Comparison of ENCODE assay signal across 16 cellular contexts in the genomic region with DNA sequence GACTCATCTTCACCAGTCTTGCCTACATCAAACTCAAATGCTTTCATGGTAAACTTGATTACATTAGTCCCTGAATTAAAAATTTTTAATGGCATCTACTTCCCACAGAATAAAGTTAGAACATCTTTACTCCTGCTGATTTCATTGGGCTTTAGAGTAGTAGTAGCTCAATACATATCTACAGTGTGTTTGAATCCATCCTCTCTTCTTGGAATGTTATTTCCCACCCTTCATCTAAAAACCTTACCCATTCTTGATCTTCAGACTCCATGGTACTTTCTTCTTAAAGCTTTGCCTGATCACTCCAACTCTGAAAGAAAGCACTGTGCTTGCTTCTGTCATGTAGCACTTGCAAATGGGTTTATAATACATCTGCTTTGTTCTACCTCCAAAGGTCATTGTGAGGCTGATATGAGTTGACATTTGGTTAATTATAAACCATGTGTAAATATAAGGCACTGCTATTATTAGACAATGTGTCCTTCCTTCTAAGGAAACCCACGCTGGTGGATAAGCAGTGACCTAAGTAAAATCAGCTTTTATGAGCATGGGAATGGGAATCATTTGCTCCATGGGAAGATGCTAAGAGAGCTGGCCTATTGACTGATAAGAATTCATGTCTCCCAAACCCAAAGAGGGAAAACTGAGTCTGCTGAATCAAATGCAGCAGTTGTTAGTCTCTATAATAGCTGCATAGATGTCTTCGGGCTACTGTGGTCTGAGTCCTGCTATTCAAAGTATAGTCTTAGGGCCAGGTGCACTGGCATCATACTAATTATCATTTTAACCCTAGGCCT.
A peak's percentile ranks its signal among the peaks of the same experiment; 100 is the strongest.
DNase-seq lines count a peak whose midpoint lies in the region; ATAC-seq, FAIRE-seq and TF ChIP-seq lines count a peak whose summit lies in the region.
"Had no signal": no experiment of that assay in that cellular context is flagged by ENCODE, and none has a peak within 500 bp of the region (broad histone marks: within the 10 kb centered on the region; RNA-seq: fewer than 3 reads in every experiment).

No MANE protein-coding gene starts in this region.

- H3K4me1 Mint-ChIP-seq in stimulated activated naive B cell treated with anti-CD40 and anti-IgM and Interleukin-4, amounts not matched to agents 10 μg/mL and 1 μg/mL and 100 μg/mL, for 72 hours = peaks cover 0 to 2% of the 10 kb centered on the region in 2 donors
- H3K4me1 Mint-ChIP-seq: stimulated activated memory B cell treated with anti-CD40 and anti-IgM and Interleukin-4, amounts not matched to agents 10 μg/mL and 1 μg/mL and 100 μg/mL, for 72 hours had no signal

- TF ChIP-seq CTCF in foreskin fibroblast (IDR thresholded peaks at IDR 0.05; ENCODE audit: low read depth, low read length) = no peak
- TF ChIP-seq CTCF in GM13976 (IDR thresholded peaks at IDR 0.05; ENCODE audit: borderline replicate concordance, control extremely low read depth, extremely low read depth, insufficient read depth, missing control alignments) = no peak

- ATAC-seq in HG02798 (IDR thresholded peaks at IDR 0.05; ENCODE audit: poor library complexity, unreplicated experiment) = peak; percentile 66
- ATAC-seq in stimulated activated naive B cell treated with anti-CD40 and anti-IgM and Interleukin-4, amounts not matched to agents 10 μg/mL and 1 μg/mL and 100 μg/mL, for 72 hours (replicated peaks) = peak; percentile 68 to 77
- ATAC-seq: Panc1; stimulated activated memory B cell treated with anti-CD40 and anti-IgM and Interleukin-4, amounts not matched to agents 10 μg/mL and 1 μg/mL and 100 μg/mL, for 72 hours had no signal

- no peak overlapping the region for H3K27ac Mint-ChIP-seq in stimulated activated naive B cell treated with anti-CD40 and anti-IgM and Interleukin-4, amounts not matched to agents 10 μg/mL and 1 μg/mL and 100 μg/mL, for 72 hours
- H3K27ac Mint-ChIP-seq: stimulated activated memory B cell treated with anti-CD40 and anti-IgM and Interleukin-4, amounts not matched to agents 10 μg/mL and 1 μg/mL and 100 μg/mL, for 72 hours had no signal

- H3K9me3 Mint-ChIP-seq in stimulated activated naive B cell treated with anti-CD40 and anti-IgM and Interleukin-4, amounts not matched to agents 10 μg/mL and 1 μg/mL and 100 μg/mL, for 72 hours = no peaks in the 10 kb centered on the region
- H3K9me3 Mint-ChIP-seq: stimulated activated memory B cell treated with anti-CD40 and anti-IgM and Interleukin-4, amounts not matched to agents 10 μg/mL and 1 μg/mL and 100 μg/mL, for 72 hours had no signal

- H3K36me3 Mint-ChIP-seq in stimulated activated naive B cell treated with anti-CD40 and anti-IgM and Interleukin-4, amounts not matched to agents 10 μg/mL and 1 μg/mL and 100 μg/mL, for 72 hours = no peaks in the 10 kb centered on the region
- H3K36me3 Mint-ChIP-seq: stimulated activated memory B cell treated with anti-CD40 and anti-IgM and Interleukin-4, amounts not matched to agents 10 μg/mL and 1 μg/mL and 100 μg/mL, for 72 hours had no signal

- H3K27me3 Mint-ChIP-seq in stimulated activated naive B cell treated with anti-CD40 and anti-IgM and Interleukin-4, amounts not matched to agents 10 μg/mL and 1 μg/mL and 100 μg/mL, for 72 hours = peaks cover 5 to 17% of the 10 kb centered on the region in 2 donors
- H3K27me3 Mint-ChIP-seq: stimulated activated memory B cell treated with anti-CD40 and anti-IgM and Interleukin-4, amounts not matched to agents 10 μg/mL and 1 μg/mL and 100 μg/mL, for 72 hours had no signal

- FAIRE-seq in GM19239 (lab: Jason Lieb, UNC) = peak; percentile 82

- DNase-seq in GM19239 (ENCODE audit: insufficient read length, low spot score) (no peak), NCI-H526 (lab: John Stamatoyannopoulos, UW) (peak; percentile 84 to 87), foreskin fibroblast (no peak), GM19238 (ENCODE audit: insufficient read length, low spot score) (no peak), GM13976 (ENCODE audit: low spot score) (no peak)
- no peak for DNase-seq in stimulated activated naive B cell treated with anti-CD40 and anti-IgM and Interleukin-4, amounts not matched to agents 10 μg/mL and 1 μg/mL and 100 μg/mL, for 72 hours
- no peak for DNase-seq in stimulated activated CD4-positive, alpha-beta T cell treated with anti-CD3 and anti-CD28 coated beads, Interleukin-4, amount 100 ng/mL, for 24 hours
- DNase-seq: aorta; effector CD8-positive, alpha-beta T cell; glutamatergic neuron; left ventricle myocardium inferior; NCI-H2107; occipital lobe had no signal

- H3K4me3 ChIP-seq in foreskin fibroblast (ENCODE audit: low read depth in 1 of 2, low read length in 2 of 2) = no peak overlapping the region
- H3K4me3 ChIP-seq: left ventricle myocardium inferior had no signal

- in situ Hi-C loops in GM13976 (cut with MboI; ENCODE audit: low sequenced_read_pairs, unreplicated experiment) = no loop called here

- no peak overlapping the region for H3K4me3 Mint-ChIP-seq in stimulated activated naive B cell treated with anti-CD40 and anti-IgM and Interleukin-4, amounts not matched to agents 10 μg/mL and 1 μg/mL and 100 μg/mL, for 72 hours
- H3K4me3 Mint-ChIP-seq: stimulated activated memory B cell treated with anti-CD40 and anti-IgM and Interleukin-4, amounts not matched to agents 10 μg/mL and 1 μg/mL and 100 μg/mL, for 72 hours had no signal

Comparison
In these comparisons a context has a peak if more than half of its experiments do, and no peak if none do; other contexts are left out.
1. DNase-seq: peak in NCI-H526 (2 of 2); none in GM19239 (single experiment), stimulated activated naive B cell treated with anti-CD40 and anti-IgM and Interleukin-4, amounts not matched to agents 10 μg/mL and 1 μg/mL and 100 μg/mL, for 72 hours (single experiment), foreskin fibroblast (0 of 2), GM19238 (single experiment), stimulated activated CD4-positive, alpha-beta T cell treated with anti-CD3 and anti-CD28 coated beads, Interleukin-4, amount 100 ng/mL, for 24 hours (single experiment) and GM13976 (single experiment).